In genomic region chr3:72847282-72847681, GRCh38 we compare ENCODE assay signal across 8 cellular contexts. TPM values are rescaled to one million over a fixed set of nuclear protein-coding genes. Genes with fewer than 3 reads are reported as not detected.
DNase-seq lines count a peak whose midpoint lies in the region; ATAC-seq, FAIRE-seq and TF ChIP-seq lines count a peak whose summit lies in the region.

No MANE protein-coding gene starts in this region.

- no peaks in the 10 kb centered on the region for H3K27me3 Mint-ChIP-seq in stimulated activated naive CD8-positive, alpha-beta T cell treated with anti-CD3 and anti-CD28 coated beads, Interleukin-15, Interleukin-2, amounts not matched to agents 100 ng/mL and 50 ng/mL, for 24 hours

- no peak overlapping the region for H2AK5ac ChIP-seq in mesendoderm (ENCODE audit: low read length)

- RAD21 ChIA-PET in GM12878 (lab: Charles Lee; ENCODE audit: unreplicated experiment) = interaction anchor here (1.0 to 2.1 kb wide), 5 partner anchors 13 to 210 kb away, joined by 3 to 8 read pairs (median 4); no protein-coding TSS in a partner anchor

- in situ Hi-C loops in GM12878 (cut with MboI) = no loop called here

- H3K9me3 Mint-ChIP-seq in stimulated activated naive CD8-positive, alpha-beta T cell treated with anti-CD3 and anti-CD28 coated beads, Interleukin-15, Interleukin-2, amounts not matched to agents 100 ng/mL and 50 ng/mL, for 24 hours = no peaks in the 10 kb centered on the region

- H3K4me2 ChIP-seq in GM12878 (ENCODE audit: control insufficient read depth, insufficient read depth) = peak overlapping the region; percentile 75
- H3K4me2 ChIP-seq in mesendoderm (ENCODE audit: low read length) = peak overlapping the region; percentile 51

- H3K9me3 ChIP-seq in GM12878 (replicated peaks; ENCODE audit: control insufficient read depth, insufficient read depth, low read length) = no peaks in the 10 kb centered on the region

- no peak overlapping the region for H2BK5ac ChIP-seq in mesendoderm (ENCODE audit: low read length)

- TF ChIP-seq RAD21 in GM12878 (IDR thresholded peaks at IDR 0.05; ENCODE audit: insufficient read depth, low read depth, low read length) = no peak

- BruUV-seq in GM12878 (replicated peaks; lab: Mats Ljungman, UMichigan) = no TSS peak

- 3% methylated on average over 6 of the region's 6 CpGs for WGBS in GM12878 (ENCODE audit: insufficient coverage, insufficient replicate concordance, low lambda C conversion rate, missing lambda C conversion rate)
- no CpG with 5 or more reads among the region's 6 CpGs for WGBS in mesendoderm (ENCODE audit: extremely low coverage, insufficient coverage, low lambda C conversion rate)

- no peak overlapping the region for H2BK15ac ChIP-seq in mesendoderm (replicated peaks; ENCODE audit: low read depth)

- H3K27ac ChIP-seq in GM12878 (ENCODE audit: control insufficient read depth, insufficient read depth) (peak overlapping the region; percentile 79), mesendoderm (ENCODE audit: low read depth, low read length) (no peak overlapping the region)

- no peak overlapping the region for H3K18ac ChIP-seq in mesendoderm (ENCODE audit: low read length)

- H3K79me1 ChIP-seq in mesendoderm (ENCODE audit: low read length) = peaks cover 4% of the 10 kb centered on the region

- H2BK120ac ChIP-seq in mesendoderm (ENCODE audit: low read depth, low read length) = no peak overlapping the region

- H3K36me3 ChIP-seq in GM12878 (ENCODE audit: control insufficient read depth in 2 of 2, insufficient read depth in 2 of 2, low read length in 1 of 2) (peaks cover 0 to under 1% of the 10 kb centered on the region in 2 experiments; a peak in 1 of 4 replicates), mesendoderm (ENCODE audit: control insufficient read depth, insufficient read depth, low read length) (no peaks in the 10 kb centered on the region)

- peaks cover 20% of the 10 kb centered on the region for H3K36me3 Mint-ChIP-seq in stimulated activated naive CD8-positive, alpha-beta T cell treated with anti-CD3 and anti-CD28 coated beads, Interleukin-15, Interleukin-2, amounts not matched to agents 100 ng/mL and 50 ng/mL, for 24 hours (ENCODE audit: low read depth)

- H3K4ac ChIP-seq in mesendoderm (ENCODE audit: low read depth, low read length) = no peak overlapping the region

- POLR2A ChIA-PET in GM12878 (lab: Charles Lee) = no interaction called here

- peaks cover 57% of the 10 kb centered on the region for H3K4me1 Mint-ChIP-seq in stimulated activated naive CD8-positive, alpha-beta T cell treated with anti-CD3 and anti-CD28 coated beads, Interleukin-15, Interleukin-2, amounts not matched to agents 100 ng/mL and 50 ng/mL, for 24 hours (ENCODE audit: low read depth)

- H3K79me2 ChIP-seq in GM12878 (ENCODE audit: control insufficient read depth, insufficient read depth, low read length) (peaks cover 31% of the 10 kb centered on the region), mesendoderm (ENCODE audit: control insufficient read depth, insufficient read depth, low read length) (peaks cover 6% of the 10 kb centered on the region)

- H3K27ac Mint-ChIP-seq in stimulated activated naive CD8-positive, alpha-beta T cell treated with anti-CD3 and anti-CD28 coated beads, Interleukin-15, Interleukin-2, amounts not matched to agents 100 ng/mL and 50 ng/mL, for 24 hours = peak overlapping the region; percentile 82

- no peak for ATAC-seq in stimulated activated naive CD8-positive, alpha-beta T cell treated with anti-CD3 and anti-CD28 coated beads, Interleukin-15, Interleukin-2, amounts not matched to agents 100 U/mL and 50 U/mL, for 24 hours
- peak; percentile 10 for ATAC-seq in GM12878
- ATAC-seq in GM21367 (IDR thresholded peaks at IDR 0.05; ENCODE audit: unreplicated experiment) = no peak
- ATAC-seq in GM21381 (IDR thresholded peaks at IDR 0.05; ENCODE audit: unreplicated experiment) = no peak

- peak overlapping the region; percentile 79 for H3K9ac ChIP-seq in GM12878 (ENCODE audit: control insufficient read depth, insufficient read depth, low read length)
- H3K9ac ChIP-seq in mesendoderm (ENCODE audit: low read length) = peak overlapping the region; percentile 75

- no peak for TF ChIP-seq POLR2A in GM12878 (IDR thresholded peaks at IDR 0.05; ENCODE audit: low read depth, low read length)

- H3K27me3 ChIP-seq in GM12878 (replicated peaks in 1 of 2; ENCODE audit: control insufficient read depth in 2 of 2, insufficient read depth in 2 of 2, low read length in 1 of 2) = no peaks in the 10 kb centered on the region
- no peaks in the 10 kb centered on the region for H3K27me3 ChIP-seq in mesendoderm (ENCODE audit: insufficient read depth, low read length, poor library complexity)

- intact Hi-C loops in GM12878 (cut with micrococcal nuclease; ENCODE audit: unreplicated experiment) = no loop called here

- H4K5ac ChIP-seq in mesendoderm (ENCODE audit: low read length) = no peak overlapping the region

- no peak for TF ChIP-seq CTCF in GM12878 (IDR thresholded peaks at IDR 0.05 in 2 of 3, conservative IDR thresholded peaks at IDR 0.05 in 1 of 3; ENCODE audit: control insufficient read depth in 2 of 3, extremely low read depth in 1 of 3, insufficient read depth in 1 of 3, low read depth in 3 of 3, low read length in 3 of 3)

- FAIRE-seq in GM12878 (lab: Jason Lieb, UNC) = no peak

- no peak overlapping the region for H3K23ac ChIP-seq in mesendoderm (ENCODE audit: low read length)

- CTCF ChIA-PET in GM12878 (lab: Yijun Ruan, JAX) = interaction anchor here (1.7 to 2.2 kb wide), 3 partner anchors 25 to 152 kb away, joined by 3 to 11 read pairs (median 10); no protein-coding TSS in a partner anchor

- DNase-seq in stimulated activated naive CD8-positive, alpha-beta T cell treated with anti-CD3 and anti-CD28 coated beads, Interleukin-15, Interleukin-2, amounts not matched to agents 100 U/mL and 50 U/mL, for 24 hours = no peak
- DNase-seq in GM12878 (ENCODE audit: low read depth, low spot score) = no peak
- DNase-seq in mesendoderm = no peak
- no peak for DNase-seq in NCI-H2029 treated with DMSO at 0.1 percent for 48 hours (lab: John Stamatoyannopoulos, UW)
- no peak for DNase-seq in effector CD8-positive, alpha-beta T cell (lab: John Stamatoyannopoulos, UW)

- no peaks in the 10 kb centered on the region for H4K20me1 ChIP-seq in GM12878 (ENCODE audit: control insufficient read depth, insufficient read depth)

- peaks cover 35% of the 10 kb centered on the region for H3K4me1 ChIP-seq in GM12878 (ENCODE audit: control insufficient read depth, insufficient read depth, low read length)
- peaks cover 5% of the 10 kb centered on the region for H3K4me1 ChIP-seq in mesendoderm (ENCODE audit: control insufficient read depth, low read depth, low read length)

- peak overlapping the region; percentile 92 for H3K4me3 Mint-ChIP-seq in stimulated activated naive CD8-positive, alpha-beta T cell treated with anti-CD3 and anti-CD28 coated beads, Interleukin-15, Interleukin-2, amounts not matched to agents 100 ng/mL and 50 ng/mL, for 24 hours

- SMC1A ChIA-PET in GM12878 (lab: Charles Lee; ENCODE audit: uncharacterized antibody, unreplicated experiment) = interaction anchor here (0.8 to 4.9 kb wide), 3 partner anchors 27 to 181 kb away, joined by 3 to 43 read pairs (median 8); no protein-coding TSS in a partner anchor

- H4K8ac ChIP-seq in mesendoderm (ENCODE audit: low read depth, low read length) = no peak overlapping the region

- H3K56ac ChIP-seq in mesendoderm (ENCODE audit: low read length) = peak overlapping the region; percentile 86

- peak overlapping the region; percentile 95 for H2AFZ ChIP-seq in GM12878 (ENCODE audit: control insufficient read depth, low read depth, low read length)

- peak overlapping the region; percentile 97 for H3K4me3 ChIP-seq in GM12878
- H3K4me3 ChIP-seq in mesendoderm (ENCODE audit: low read length) = peak overlapping the region; percentile 74

- no peak for TF ChIP-seq EP300 in GM12878 (IDR thresholded peaks at IDR 0.05; ENCODE audit: borderline replicate concordance in 1 of 2, control insufficient read depth in 1 of 2, low read depth in 2 of 2, low read length in 2 of 2)

RNA-seq across cellular contexts. Expression of gene SHQ1, which starts 1.0 kb away (rescaled TPM):
- 75.1 and 83.6 TPM in 2 replicates for total RNA-seq in GM12878 (2013; cell fraction: nucleolus; rRNA removed)
- total RNA-seq in GM12878 (2014; rRNA removed) = 25.9 and 28.1 TPM in 2 replicates
- 23.5 and 25.9 TPM in 2 replicates for total RNA-seq in GM12878 (2014; rRNA removed; fragmentation: Illumina TruSeq; extraction: Trizol)
- total RNA-seq in GM12878 (2021) = 30.3 and 34.2 TPM in 2 replicates
- polyA plus RNA-seq in GM12878 (2011; ENCODE audit: low read depth) = 11.7 TPM
- 23.0 and 28.9 TPM in 2 replicates for polyA plus RNA-seq in GM12878 (2011; rRNA removed)
- polyA plus RNA-seq in GM12878 (2011; cell fraction: cytosol; rRNA removed) = 12.8 and 13.5 TPM in 2 replicates
- polyA plus RNA-seq in GM12878 (2011; cell fraction: nucleus; rRNA removed) = 10.1 and 14.0 TPM in 2 replicates
- 14.4 and 15.3 TPM in 2 replicates for polyA plus RNA-seq in GM12878 (2012)
- polyA plus RNA-seq in GM12878 (2014; fragmentation: Illumina TruSeq; extraction: Trizol) = 22.8 and 23.6 TPM in 2 replicates
- 10 to 100 TPM; 12.6 to 12.8 TPM for polyA plus RNA-seq in GM12878 (2014; fragmentation: Nextera tagmentation; extraction: Ambion mirVana)
- 18.1 and 20.2 TPM in 2 replicates for polyA plus RNA-seq in GM12878 (2014; rRNA removed)
- 10 to 100 TPM; 46.0 to 51.7 TPM for polyA plus RNA-seq in GM12878 (2016; fragmentation: Nextera tagmentation; extraction: Ambion mirVana)
- polyA minus RNA-seq in GM12878 (2011; rRNA and poly(A)+ RNA removed) = 15.8 and 20.3 TPM in 2 replicates
- polyA minus RNA-seq in GM12878 (2011; cell fraction: cytosol; rRNA and poly(A)+ RNA removed) = 7.5 and 9.4 TPM in 2 replicates
- 33.1 and 66.4 TPM in 2 replicates for polyA minus RNA-seq in GM12878 (2011; cell fraction: nucleus; rRNA and poly(A)+ RNA removed)
- 20.5 TPM for polyA plus RNA-seq in mesendoderm (2013, experiment 1 of 2)
- 19.5 TPM for polyA plus RNA-seq in mesendoderm (2013, experiment 2 of 2)

RNA-seq across cellular contexts. Expression of gene GXYLT2, which starts 40.6 kb away (rescaled TPM):
- 0.17 and 0.46 TPM in 2 replicates for total RNA-seq in GM12878 (2013; cell fraction: nucleolus; rRNA removed)
- total RNA-seq in GM12878 (2014; rRNA removed) (1.9 and 2.7 TPM in 2 replicates), GM12878 (2014; rRNA removed; fragmentation: Illumina TruSeq; extraction: Trizol) (1.4 and 2.2 TPM in 2 replicates), GM12878 (2021) (1.5 and 1.7 TPM in 2 replicates)
- 0.47 TPM for polyA plus RNA-seq in GM12878 (2011; ENCODE audit: low read depth)
- polyA plus RNA-seq in GM12878 (2011; rRNA removed) (0.27 and 0.29 TPM in 2 replicates), GM12878 (2014; fragmentation: Illumina TruSeq; extraction: Trizol) (0.91 and 1.0 TPM in 2 replicates), GM12878 (2014; fragmentation: Nextera tagmentation; extraction: Ambion mirVana) (under 1 TPM; 0.35 to 0.64 TPM), GM12878 (2014; rRNA removed) (1.7 and 2.6 TPM in 2 replicates), GM12878 (2016; fragmentation: Nextera tagmentation; extraction: Ambion mirVana) (under 1 TPM; 0.40 to 0.58 TPM)
- 0.23 and 0.31 TPM in 2 replicates for polyA plus RNA-seq in GM12878 (2011; cell fraction: cytosol; rRNA removed)
- 0.18 and 0.19 TPM in 2 replicates for polyA plus RNA-seq in GM12878 (2011; cell fraction: nucleus; rRNA removed)
- polyA plus RNA-seq in GM12878 (2012) = 0.29 and 0.62 TPM in 2 replicates
- polyA minus RNA-seq in GM12878 (2011; rRNA and poly(A)+ RNA removed) = 0.26 and 0.37 TPM in 2 replicates
- 1.6 TPM in 1 of 2 replicates, not detected in the other for polyA minus RNA-seq in GM12878 (2011; cell fraction: cytosol; rRNA and poly(A)+ RNA removed)
- 0.12 TPM in 1 of 2 replicates, not detected in the other for polyA minus RNA-seq in GM12878 (2011; cell fraction: nucleus; rRNA and poly(A)+ RNA removed)
- 2.1 TPM for polyA plus RNA-seq in mesendoderm (2013, experiment 1 of 2)
- polyA plus RNA-seq in mesendoderm (2013, experiment 2 of 2) = 2.2 TPM
